20 cellular contexts compared by ENCODE assay signal in genomic region chr5:4643960-4644359, GRCh38.
"Had no signal": no experiment of that assay in that cellular context is flagged by ENCODE, and none has a peak within 500 bp of the region (broad histone marks: within the 10 kb centered on the region; RNA-seq: fewer than 3 reads in every experiment).

No MANE protein-coding gene starts in this region.

- H3K9me3 ChIP-seq: gastrocnemius medialis, lower lobe of right lung had no signal

- ATAC-seq: gastrocnemius medialis, heart right ventricle, left cardiac atrium, left lung, left ventricle myocardium superior, lower lobe of right lung, mucosa of descending colon had no signal

- H3K36me3 ChIP-seq: esophagus squamous epithelium, gastrocnemius medialis, heart right ventricle, left lung, lower lobe of right lung had no signal

- H3K4me1 ChIP-seq: esophagus squamous epithelium, gastrocnemius medialis, heart right ventricle, left lung, lower lobe of right lung had no signal

- H3K4me3 ChIP-seq: coronary artery, dorsolateral prefrontal cortex, esophagus squamous epithelium, gastrocnemius medialis, heart right ventricle, left lung, lower lobe of right lung, mucosa of descending colon had no signal

- DNase-seq: dermis blood vessel endothelial cell; dorsolateral prefrontal cortex; effector CD4-positive, alpha-beta T cell; effector memory CD4-positive, alpha-beta T cell; esophagus squamous epithelium; foreskin fibroblast; foreskin melanocyte; gastrocnemius medialis; glutamatergic neuron; head of caudate nucleus; heart right ventricle; hippocampal formation; left cardiac atrium; left lung; left ventricle myocardium superior; lower lobe of right lung; mesenchymal stem cell; mucosa of descending colon had no signal

- H3K27ac ChIP-seq: coronary artery, dorsolateral prefrontal cortex, esophagus squamous epithelium, gastrocnemius medialis, heart right ventricle, left lung, lower lobe of right lung had no signal

- H3K27me3 ChIP-seq: esophagus squamous epithelium, gastrocnemius medialis, left lung had no signal

- H3K36me3 Mint-ChIP-seq: mesothelial cell of epicardium had no signal

- H3K4me3 Mint-ChIP-seq: mesothelial cell of epicardium had no signal

- H3K27ac Mint-ChIP-seq: mesothelial cell of epicardium had no signal
